In genomic region chr21:46443910-46444309, GRCh38 we compare ENCODE assay signal across 1 cellular context.
TF ChIP-seq lines count a peak whose summit lies in the region.

No MANE protein-coding gene starts in this region.

TF ChIP-seq in WTC11, 78 proteins besides CTCF, POLR2A, EP300 and RAD21 (continued from another document):
- TF ChIP-seq ZNF532 (CRISPR knock-in tag; IDR thresholded peaks at IDR 0.05; ENCODE audit: borderline replicate concordance) (no peak), SOX15 (CRISPR knock-in tag; IDR thresholded peaks at IDR 0.05) (no peak), ZNF263 (CRISPR knock-in tag; IDR thresholded peaks at IDR 0.05; ENCODE audit: low read depth) (no peak), ARID4B (CRISPR knock-in tag; IDR thresholded peaks at IDR 0.05; ENCODE audit: borderline replicate concordance) (no peak)
- TF ChIP-seq, protein P1, sequence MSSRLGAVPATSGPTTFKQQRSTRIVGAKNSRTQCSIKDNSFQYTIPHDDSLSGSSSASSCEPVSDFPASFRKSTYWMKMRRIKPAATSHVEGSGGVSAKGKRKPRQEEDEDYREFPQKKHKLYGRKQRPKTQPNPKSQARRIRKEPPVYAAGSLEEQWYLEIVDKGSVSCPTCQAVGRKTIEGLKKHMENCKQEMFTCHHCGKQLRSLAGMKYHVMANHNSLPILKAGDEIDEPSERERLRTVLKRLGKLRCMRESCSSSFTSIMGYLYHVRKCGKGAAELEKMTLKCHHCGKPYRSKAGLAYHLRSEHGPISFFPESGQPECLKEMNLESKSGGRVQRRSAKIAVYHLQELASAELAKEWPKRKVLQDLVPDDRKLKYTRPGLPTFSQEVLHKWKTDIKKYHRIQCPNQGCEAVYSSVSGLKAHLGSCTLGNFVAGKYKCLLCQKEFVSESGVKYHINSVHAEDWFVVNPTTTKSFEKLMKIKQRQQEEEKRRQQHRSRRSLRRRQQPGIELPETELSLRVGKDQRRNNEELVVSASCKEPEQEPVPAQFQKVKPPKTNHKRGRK (CRISPR knock-in tag; IDR thresholded peaks at IDR 0.05; ENCODE audit: borderline replicate concordance): no peak
- TF ChIP-seq, protein P2, sequence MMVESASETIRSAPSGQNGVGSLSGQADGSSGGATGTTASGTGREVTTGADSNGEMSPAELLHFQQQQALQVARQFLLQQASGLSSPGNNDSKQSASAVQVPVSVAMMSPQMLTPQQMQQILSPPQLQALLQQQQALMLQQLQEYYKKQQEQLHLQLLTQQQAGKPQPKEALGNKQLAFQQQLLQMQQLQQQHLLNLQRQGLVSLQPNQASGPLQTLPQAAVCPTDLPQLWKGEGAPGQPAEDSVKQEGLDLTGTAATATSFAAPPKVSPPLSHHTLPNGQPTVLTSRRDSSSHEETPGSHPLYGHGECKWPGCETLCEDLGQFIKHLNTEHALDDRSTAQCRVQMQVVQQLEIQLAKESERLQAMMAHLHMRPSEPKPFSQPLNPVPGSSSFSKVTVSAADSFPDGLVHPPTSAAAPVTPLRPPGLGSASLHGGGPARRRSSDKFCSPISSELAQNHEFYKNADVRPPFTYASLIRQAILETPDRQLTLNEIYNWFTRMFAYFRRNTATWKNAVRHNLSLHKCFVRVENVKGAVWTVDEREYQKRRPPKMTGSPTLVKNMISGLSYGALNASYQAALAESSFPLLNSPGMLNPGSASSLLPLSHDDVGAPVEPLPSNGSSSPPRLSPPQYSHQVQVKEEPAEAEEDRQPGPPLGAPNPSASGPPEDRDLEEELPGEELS (CRISPR knock-in tag; IDR thresholded peaks at IDR 0.05): no peak
